Comparison of ENCODE assay signal across 10 cellular contexts in genomic region chr1:54069792-54070548, GRCh38. TPM values are rescaled to one million over a fixed set of nuclear protein-coding genes. Genes with fewer than 3 reads are reported as not detected.
DNase-seq lines count a peak whose midpoint lies in the region; ATAC-seq and TF ChIP-seq lines count a peak whose summit lies in the region.
"Had no signal": no experiment of that assay in that cellular context is flagged by ENCODE, and none has a peak within 500 bp of the region (broad histone marks: within the 10 kb centered on the region; RNA-seq: fewer than 3 reads in every experiment).

No MANE protein-coding gene starts in this region.

- H3K4me3 Mint-ChIP-seq in neural progenitor cell = no peak overlapping the region

- H3K36me3 ChIP-seq in neural progenitor cell = peaks cover 7% of the 10 kb centered on the region
- H3K36me3 ChIP-seq: SJSA1 had no signal

- H3K27me3 ChIP-seq in neural progenitor cell = no peaks in the 10 kb centered on the region
- H3K27me3 ChIP-seq: SJSA1 had no signal

- H3K4me1 Mint-ChIP-seq in neural progenitor cell = no peaks in the 10 kb centered on the region

- peaks cover 2% of the 10 kb centered on the region for H3K9me3 Mint-ChIP-seq in neural progenitor cell

- no peak overlapping the region for H3K4me3 ChIP-seq in neural progenitor cell
- H3K4me3 ChIP-seq: SJSA1 had no signal

- no peaks in the 10 kb centered on the region for H3K79me2 ChIP-seq in neural progenitor cell (ENCODE audit: low read depth)

- peaks cover 8% of the 10 kb centered on the region for H3K36me3 Mint-ChIP-seq in neural progenitor cell

- no peaks in the 10 kb centered on the region for H3F3A ChIP-seq in neural progenitor cell (ENCODE audit: low read depth)

- no peak overlapping the region for H3K9ac ChIP-seq in neural progenitor cell

- H2AFZ ChIP-seq in neural progenitor cell (replicated peaks) = no peak overlapping the region

- TF ChIP-seq CTCF in neural progenitor cell (IDR thresholded peaks at IDR 0.05) = peak; percentile 58

- H3K4me2 ChIP-seq in neural progenitor cell = no peak overlapping the region

- H3K27ac ChIP-seq in neural progenitor cell = no peak overlapping the region
- H3K27ac ChIP-seq: SJSA1 had no signal

- DNase-seq in DMS 273 (lab: John Stamatoyannopoulos, UW; ENCODE audit: unreplicated experiment) = peak; percentile 97
- peak; percentile 51 for DNase-seq in NCI-H1105 (lab: John Stamatoyannopoulos, UW)
- DNase-seq in SKM-1 (lab: John Stamatoyannopoulos, UW; ENCODE audit: unreplicated experiment) = peak; percentile 42
- peak; percentile 46 for DNase-seq in fibroblast of gingiva (ENCODE audit: low read depth)
- peak; percentile 30 for DNase-seq in neural progenitor cell (ENCODE audit: low spot score)
- no peak for DNase-seq in putamen (ENCODE audit: low spot score)

- H3K9me3 ChIP-seq in neural progenitor cell (ENCODE audit: low read depth) = peaks cover 3% of the 10 kb centered on the region
- H3K9me3 ChIP-seq: SJSA1 had no signal

- H3K4me1 ChIP-seq in neural progenitor cell = no peaks in the 10 kb centered on the region

- peak; percentile 67 for ATAC-seq in GM21515 (IDR thresholded peaks at IDR 0.05; ENCODE audit: unreplicated experiment)
- no peak for ATAC-seq in HG03159 (IDR thresholded peaks at IDR 0.05; ENCODE audit: unreplicated experiment)

- H4K20me1 ChIP-seq in neural progenitor cell (ENCODE audit: low read depth) = no peaks in the 10 kb centered on the region

- H3K27me3 Mint-ChIP-seq in neural progenitor cell (ENCODE audit: insufficient read depth, low read depth) = no peaks in the 10 kb centered on the region

- no peak overlapping the region for H3K27ac Mint-ChIP-seq in neural progenitor cell

RNA-seq across cellular contexts. Expression of gene TCEANC2, which starts 16.6 kb away (rescaled TPM):
- total RNA-seq in neural progenitor cell (ENCODE audit: low replicate concordance) = 8.8 and 11.6 TPM in 2 replicates

RNA-seq across cellular contexts. Expression of gene TMEM59, which starts 17.0 kb away (rescaled TPM):
- 125 and 139 TPM in 2 replicates for total RNA-seq in neural progenitor cell (ENCODE audit: low replicate concordance)

RNA-seq across cellular contexts. Expression of gene LDLRAD1, which starts 52.0 kb away (rescaled TPM):
- total RNA-seq in neural progenitor cell (ENCODE audit: low replicate concordance) = not detected in 2 replicates
- total RNA-seq: right cardiac atrium, SJSA1 had no signal
